Comparison of ENCODE assay signal across 26 cellular contexts in the genomic region with DNA sequence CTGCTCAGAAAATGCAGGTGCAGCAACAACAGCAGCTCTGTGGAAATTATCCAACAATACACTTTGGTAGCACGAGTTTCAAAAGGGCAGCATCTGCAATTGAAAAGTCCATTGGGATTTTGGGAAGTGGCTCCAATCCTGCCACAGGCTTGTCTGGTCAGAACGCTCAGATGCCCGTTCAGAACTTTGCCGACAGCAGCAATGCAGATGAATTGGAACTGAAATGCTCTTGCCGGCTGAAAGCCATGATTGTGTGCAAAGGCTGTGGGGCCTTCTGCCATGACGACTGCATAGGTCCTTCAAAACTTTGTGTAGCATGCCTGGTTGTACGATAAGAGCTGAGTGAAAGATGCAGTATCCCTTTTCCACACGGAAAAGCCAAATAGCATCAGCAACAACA.
DNase-seq lines count a peak whose midpoint lies in the region; FAIRE-seq and TF ChIP-seq lines count a peak whose summit lies in the region.
"Had no signal": no experiment of that assay in that cellular context is flagged by ENCODE, and none has a peak within 500 bp of the region (broad histone marks: within the 10 kb centered on the region; RNA-seq: fewer than 3 reads in every experiment).

No MANE protein-coding gene starts in this region.

- no peak for TF ChIP-seq CTCF in OCI-LY1 (IDR thresholded peaks at IDR 0.05; ENCODE audit: low read length)
- no peak for TF ChIP-seq CTCF in suprapubic skin (IDR thresholded peaks at IDR 0.05)
- TF ChIP-seq CTCF in D721Med (IDR thresholded peaks at IDR 0.05; ENCODE audit: insufficient read depth, missing control alignments) = no peak

- no peak overlapping the region for H3K23ac ChIP-seq in neuronal stem cell (ENCODE audit: low read depth, low read length, poor library complexity)

- no peak for TF ChIP-seq POLR2A in suprapubic skin (IDR thresholded peaks at IDR 0.05)

- no peaks in the 10 kb centered on the region for H3K79me2 ChIP-seq in OCI-LY1 (ENCODE audit: insufficient read depth, low read length)

- H3F3A ChIP-seq in OCI-LY1 (ENCODE audit: insufficient read depth, low read length) = no peaks in the 10 kb centered on the region

- no peak overlapping the region for H3K4ac ChIP-seq in neuronal stem cell (ENCODE audit: low read length)

- H4K8ac ChIP-seq in neuronal stem cell (ENCODE audit: low read depth, low read length) = no peak overlapping the region

- H4K91ac ChIP-seq in neuronal stem cell (ENCODE audit: low read depth, low read length, poor library complexity) = no peak overlapping the region

- H3K9me3 ChIP-seq in OCI-LY1 (ENCODE audit: low read length) (no peaks in the 10 kb centered on the region), neuronal stem cell (replicated peaks in 1 of 2; ENCODE audit: control insufficient read depth in 2 of 2, insufficient read depth in 1 of 2, low read depth in 1 of 2, low read length in 2 of 2) (no peaks in the 10 kb centered on the region), suprapubic skin (no peaks in the 10 kb centered on the region)
- H3K9me3 ChIP-seq: breast epithelium, sigmoid colon, tibial artery had no signal

- peak overlapping the region; percentile 80 for H3K27ac ChIP-seq in OCI-LY1 (ENCODE audit: low read depth, low read length, poor library complexity, severe bottlenecking)
- peak overlapping the region; percentile 53 for H3K27ac ChIP-seq in neuronal stem cell (replicated peaks; ENCODE audit: low read length)
- H3K27ac ChIP-seq in suprapubic skin = no peak overlapping the region
- H3K27ac ChIP-seq: breast epithelium, sigmoid colon, tibial artery had no signal

- H2BK15ac ChIP-seq in neuronal stem cell (ENCODE audit: low read length) = no peak overlapping the region

- no peak for FAIRE-seq in D721Med (lab: Jason Lieb, UNC)
- FAIRE-seq: colon, GM19239 had no signal

- H3K4me2 ChIP-seq in OCI-LY1 (ENCODE audit: low read length) (peak overlapping the region; percentile 49), neuronal stem cell (ENCODE audit: insufficient read depth, low read length, poor library complexity, severe bottlenecking) (no peak overlapping the region)

- no peak overlapping the region for H2BK120ac ChIP-seq in neuronal stem cell (ENCODE audit: low read depth, low read length)

- TF ChIP-seq EP300 in suprapubic skin (IDR thresholded peaks at IDR 0.05) = no peak

- H3K36me3 ChIP-seq in OCI-LY1 (ENCODE audit: insufficient read depth, low read length) (no peaks in the 10 kb centered on the region), neuronal stem cell (replicated peaks in 1 of 2; ENCODE audit: control insufficient read depth in 2 of 2, insufficient read depth in 2 of 2, low read length in 2 of 2) (peaks cover 6 to 44% of the 10 kb centered on the region in 2 donors), suprapubic skin (no peaks in the 10 kb centered on the region)
- H3K36me3 ChIP-seq: breast epithelium had no signal

- H3K14ac ChIP-seq in neuronal stem cell (ENCODE audit: low read length) = no peak overlapping the region

- H3K9me2 ChIP-seq in OCI-LY1 (ENCODE audit: low read depth, low read length) = no peaks in the 10 kb centered on the region

- H4K20me1 ChIP-seq in OCI-LY1 (ENCODE audit: insufficient read depth, low read length) = no peaks in the 10 kb centered on the region

- H3K4me3 ChIP-seq in OCI-LY1 (ENCODE audit: low read depth, low read length, poor library complexity, severe bottlenecking) (peak overlapping the region; percentile 19), neuronal stem cell (ENCODE audit: low read length in 2 of 2) (no peak overlapping the region), suprapubic skin (no peak overlapping the region)
- H3K4me3 ChIP-seq: breast epithelium, sigmoid colon, tibial artery had no signal

- H2BK12ac ChIP-seq in neuronal stem cell (ENCODE audit: low read length) = no peak overlapping the region

- no peak overlapping the region for H2BK5ac ChIP-seq in neuronal stem cell (ENCODE audit: low read length)

- no peaks in the 10 kb centered on the region for H3K79me1 ChIP-seq in neuronal stem cell (ENCODE audit: low read depth, low read length)

- H3K9ac ChIP-seq in OCI-LY1 (ENCODE audit: low read length) = peak overlapping the region; percentile 15; the same call in 1 of the 2 replicates
- no peak overlapping the region for H3K9ac ChIP-seq in neuronal stem cell (ENCODE audit: low read depth, low read length, poor library complexity)

- no peak overlapping the region for H3K18ac ChIP-seq in neuronal stem cell (ENCODE audit: low read length)

- peaks cover 51% of the 10 kb centered on the region for H3K4me1 ChIP-seq in OCI-LY1 (ENCODE audit: insufficient read depth, low read length, severe bottlenecking)
- peaks cover 4 to 6% of the 10 kb centered on the region in 2 donors for H3K4me1 ChIP-seq in neuronal stem cell (ENCODE audit: control insufficient read depth in 2 of 2, insufficient read depth in 1 of 2, low read depth in 1 of 2, low read length in 2 of 2)
- no peaks in the 10 kb centered on the region for H3K4me1 ChIP-seq in suprapubic skin
- H3K4me1 ChIP-seq: breast epithelium, tibial artery had no signal

- H3K27me3 ChIP-seq in OCI-LY1 (ENCODE audit: insufficient read depth, low read length) (no peaks in the 10 kb centered on the region), neuronal stem cell (ENCODE audit: control insufficient read depth in 3 of 3, insufficient read depth in 3 of 3, low read depth in 1 of 3, low read length in 3 of 3) (no peaks in the 10 kb centered on the region), suprapubic skin (no peaks in the 10 kb centered on the region)
- H3K27me3 ChIP-seq: breast epithelium, sigmoid colon, tibial artery had no signal

- H2AFZ ChIP-seq in OCI-LY1 (ENCODE audit: low read length) (no peak overlapping the region), neuronal stem cell (ENCODE audit: low read length) (no peak overlapping the region)

- H2AK5ac ChIP-seq in neuronal stem cell (ENCODE audit: low read depth, low read length) = no peak overlapping the region

- WGBS in neuronal stem cell (ENCODE audit: extremely low coverage in 2 of 2, insufficient read length in 2 of 2, insufficient replicate concordance in 1 of 2), 2 donors = no CpG with 5 or more reads among the region's 8 CpGs
- 85% methylated on average over 8 of the region's 8 CpGs for WGBS in suprapubic skin

- DNase-seq in NCI-H1092 (lab: John Stamatoyannopoulos, UW) (peak; percentile 96), NCI-H1092 treated with DMSO at 0.1 percent for 48 hours (lab: John Stamatoyannopoulos, UW) (no peak), DMS153 treated with DMSO at 0.1 percent for 48 hours (lab: John Stamatoyannopoulos, UW; ENCODE audit: unreplicated experiment) (peak; percentile 91), neuronal stem cell (ENCODE audit: low spot score) (no peak), suprapubic skin (ENCODE audit: low spot score in 2 of 2) (no peak), D721Med (ENCODE audit: insufficient read length, low spot score) (no peak)
- DNase-seq in activated naive CD4-positive, alpha-beta T cell (lab: John Stamatoyannopoulos, UW) = no peak
- DNase-seq: 8988T; activated CD4-positive, CD25-positive, alpha-beta regulatory T cell; activated naive CD4-positive, alpha-beta T cell treated with Interleukin-2 at 50 U/mL for 16 hours; activated T-cell treated with anti-CD3 and anti-CD28 coated beads, Interleukin-2, amount 50 U/mL, for 72 hours; amniotic stem cell; CD4-positive, alpha-beta T cell; effector memory CD4-positive, alpha-beta T cell; GDM1; H7; IMR-90; left cardiac atrium; sigmoid colon; stimulated activated naive CD4-positive, alpha-beta T cell; T-cell; tibial artery had no signal

Comparison
In these comparisons a context has a peak if more than half of its experiments do, and no peak if none do; other contexts are left out.
1. DNase-seq: peak in NCI-H1092 (single experiment) and DMS153 treated with DMSO at 0.1 percent for 48 hours (single experiment); none in NCI-H1092 treated with DMSO at 0.1 percent for 48 hours (single experiment), neuronal stem cell (single experiment), activated naive CD4-positive, alpha-beta T cell (0 of 4), suprapubic skin (0 of 2) and D721Med (single experiment).